Comparison of ENCODE assay signal across 12 cellular contexts in the genomic region with DNA sequence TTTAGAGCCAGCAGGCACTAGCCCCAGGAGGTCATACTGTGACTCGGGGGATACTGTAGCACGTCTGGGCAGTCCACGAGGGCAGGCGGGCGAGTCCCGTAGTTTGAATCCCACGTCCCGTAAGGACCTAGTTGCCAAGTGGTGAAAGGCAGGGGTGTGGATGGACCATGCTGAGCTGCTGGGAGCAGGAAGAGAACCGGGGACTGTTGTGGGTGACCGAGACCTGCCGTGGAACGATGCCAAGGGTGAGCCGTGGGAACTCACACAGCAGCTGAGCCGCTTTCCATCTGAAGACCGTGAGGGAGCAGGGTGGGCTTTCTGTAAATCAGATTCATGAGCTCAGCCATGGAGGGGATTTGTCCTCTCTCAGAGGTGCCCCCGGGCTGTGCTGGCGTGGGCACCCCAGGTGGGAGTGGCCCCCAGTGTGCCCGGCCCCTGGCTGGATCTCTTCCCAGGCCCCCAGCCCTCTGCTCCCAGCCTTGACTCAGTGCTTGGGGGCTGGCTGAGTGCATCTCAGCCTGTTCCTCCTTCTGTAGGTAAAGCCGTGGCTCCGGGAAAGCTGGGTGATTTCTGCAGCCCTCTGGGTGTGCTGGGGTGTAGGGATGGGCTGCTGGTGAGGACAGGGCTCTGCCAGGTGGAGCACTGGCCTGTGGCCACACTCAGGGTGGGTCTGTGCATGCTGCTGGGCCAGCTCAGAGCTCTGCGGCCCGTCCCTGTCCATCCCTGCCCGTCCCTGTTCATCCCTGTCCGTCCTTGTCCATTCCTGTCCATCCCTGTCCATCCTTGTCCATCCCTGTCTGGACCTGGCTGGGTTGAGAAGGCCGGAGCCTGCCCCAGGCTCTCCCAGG. TPM values are rescaled to one million over a fixed set of nuclear protein-coding genes. Genes with fewer than 3 reads are reported as not detected.
DNase-seq lines count a peak whose midpoint lies in the region; ATAC-seq, FAIRE-seq and TF ChIP-seq lines count a peak whose summit lies in the region.
"Had no signal": no experiment of that assay in that cellular context is flagged by ENCODE, and none has a peak within 500 bp of the region (broad histone marks: within the 10 kb centered on the region; RNA-seq: fewer than 3 reads in every experiment).

No MANE protein-coding gene starts in this region.

- H3K4me2 ChIP-seq in astrocyte (ENCODE audit: low read length), result peak overlapping the region; percentile 72

- H3K4me1 ChIP-seq in astrocyte (ENCODE audit: insufficient read depth, low read length) (peaks cover 10% of the 10 kb centered on the region), iPS-15b (ENCODE audit: control insufficient read depth, insufficient read depth, low read length) (no peaks in the 10 kb centered on the region), prostate gland (replicated peaks) (peaks cover 14% of the 10 kb centered on the region)

- H3K36me3 Mint-ChIP-seq in astrocyte (ENCODE audit: low read depth, unreplicated experiment), result peaks cover 19% of the 10 kb centered on the region

- no peak for FAIRE-seq in astrocyte (lab: Jason Lieb, UNC)
- FAIRE-seq: RCC 7860 had no signal

- TF ChIP-seq CTCF in astrocyte (IDR thresholded peaks at IDR 0.05; ENCODE audit: insufficient read depth, low read depth, low read length) (no peak), prostate gland (IDR thresholded peaks at IDR 0.05) (no peak)

- no peaks in the 10 kb centered on the region for H3K27me3 Mint-ChIP-seq in astrocyte (ENCODE audit: low read depth, unreplicated experiment)
- H3K27me3 Mint-ChIP-seq: memory B cell had no signal

- H3K9me3 ChIP-seq in astrocyte (ENCODE audit: insufficient read depth, low read depth, low read length) (no peaks in the 10 kb centered on the region), iPS-15b (ENCODE audit: control insufficient read depth, insufficient read depth, low read length) (no peaks in the 10 kb centered on the region), prostate gland (no peaks in the 10 kb centered on the region)

- H3K36me3 ChIP-seq in astrocyte (ENCODE audit: insufficient read depth, low read length), result no peaks in the 10 kb centered on the region
- peaks cover 4% of the 10 kb centered on the region for H3K36me3 ChIP-seq in iPS-15b (ENCODE audit: control insufficient read depth, insufficient read depth, low read length)
- no peaks in the 10 kb centered on the region for H3K36me3 ChIP-seq in prostate gland

- no peak for ATAC-seq in HG03469 (IDR thresholded peaks at IDR 0.05; ENCODE audit: unreplicated experiment)

- peaks cover 54% of the 10 kb centered on the region for H4K20me1 ChIP-seq in astrocyte (ENCODE audit: insufficient read depth, low read length)

- no peak for TF ChIP-seq POLR2A in prostate gland (IDR thresholded peaks at IDR 0.05)

- H3K79me2 ChIP-seq in astrocyte (ENCODE audit: insufficient read depth, low read length), result peaks cover 6% of the 10 kb centered on the region

- intact Hi-C loops in prostate gland (cut with DNase I), result no loop called here

- no peaks in the 10 kb centered on the region for H3K4me1 Mint-ChIP-seq in astrocyte (ENCODE audit: low read depth, unreplicated experiment)

- no peak overlapping the region for H2AFZ ChIP-seq in astrocyte (ENCODE audit: low read depth, low read length)

- H3K9me3 Mint-ChIP-seq in astrocyte (ENCODE audit: unreplicated experiment), result peaks cover 5% of the 10 kb centered on the region
- H3K9me3 Mint-ChIP-seq: memory B cell had no signal

- no peak overlapping the region for H3K27ac ChIP-seq in astrocyte (ENCODE audit: low read depth, low read length)
- H3K27ac ChIP-seq in prostate gland, result peak overlapping the region; percentile 42 to 51

- DNase-seq in ELF-1 (ENCODE audit: low read depth, low spot score), result peak; percentile 12
- DNase-seq in astrocyte (ENCODE audit: low read depth), result no peak
- DNase-seq in prostate gland (ENCODE audit: low spot score), result no peak
- DNase-seq in H4 (ENCODE audit: low spot score), result no peak
- no peak for DNase-seq in NCI-H2196 treated with DMSO at 0.1 percent for 48 hours (lab: John Stamatoyannopoulos, UW; ENCODE audit: unreplicated experiment)
- no peak for DNase-seq in NCI-H2107 treated with DMSO at 0.1 percent for 48 hours (lab: John Stamatoyannopoulos, UW; ENCODE audit: unreplicated experiment)
- DNase-seq: activated T-cell treated with anti-CD3 and anti-CD28 coated beads for 4 hours, NCI-H1930 had no signal

- no peak overlapping the region for H3K27ac Mint-ChIP-seq in astrocyte (ENCODE audit: unreplicated experiment)
- H3K27ac Mint-ChIP-seq: memory B cell had no signal

- H3K4me3 ChIP-seq in astrocyte (ENCODE audit: insufficient read depth, low read depth, low read length), result no peak overlapping the region
- no peak overlapping the region for H3K4me3 ChIP-seq in iPS-15b (ENCODE audit: low read depth, low read length)
- no peak overlapping the region for H3K4me3 ChIP-seq in prostate gland

- 71% methylated on average over 25 of the region's 25 CpGs for WGBS in prostate gland

- H3K9ac ChIP-seq in astrocyte (ENCODE audit: low read length), result no peak overlapping the region
- H3K9ac ChIP-seq in iPS-15b (ENCODE audit: low read depth, low read length), result peak overlapping the region; percentile 47

- H3K4me3 Mint-ChIP-seq in astrocyte (ENCODE audit: unreplicated experiment), result no peak overlapping the region
- H3K4me3 Mint-ChIP-seq: memory B cell had no signal

- no peaks in the 10 kb centered on the region for H3K27me3 ChIP-seq in astrocyte (ENCODE audit: insufficient read depth, low read length)
- H3K27me3 ChIP-seq in iPS-15b (ENCODE audit: control insufficient read depth, insufficient read depth, low read length), result no peaks in the 10 kb centered on the region
- no peaks in the 10 kb centered on the region for H3K27me3 ChIP-seq in prostate gland (replicated peaks; ENCODE audit: insufficient read depth)

RNA-seq across cellular contexts. Expression of a gene that starts 13.6 kb away (rescaled TPM):
- total RNA-seq in astrocyte (23.6 and 25.5 TPM in 2 replicates), prostate gland (10 to 100 TPM; 30.7 to 39.7 TPM)
- total RNA-seq in H4 (2014; rRNA removed; shearing (Covaris generic)), result 24.9 and 32.5 TPM in 2 replicates

RNA-seq across cellular contexts. Expression of a gene that starts 30.1 kb away (rescaled TPM):
- total RNA-seq in astrocyte (0.89 and 1.7 TPM in 2 replicates), prostate gland (1 to 10 TPM in 1 of 2 donors, under 1 TPM in 1; 0.50 to 8.3 TPM)
- 0.06 and 0.45 TPM in 2 replicates for total RNA-seq in H4 (2014; rRNA removed; shearing (Covaris generic))

RNA-seq across cellular contexts. Expression of a gene that starts 31.6 kb away (rescaled TPM):
- total RNA-seq in astrocyte (26.3 and 26.7 TPM in 2 replicates), prostate gland (100 to 1,000 TPM in 1 of 2 donors, 10 to 100 TPM in 1; 84.9 to 263 TPM)
- 86.2 and 88.7 TPM in 2 replicates for total RNA-seq in H4 (2014; rRNA removed; shearing (Covaris generic))

RNA-seq across cellular contexts. Expression of a gene that starts 32.0 kb away (rescaled TPM):
- total RNA-seq in astrocyte (6.2 and 6.6 TPM in 2 replicates), prostate gland (10 to 100 TPM; 22.2 to 24.1 TPM)
- total RNA-seq in H4 (2014; rRNA removed; shearing (Covaris generic)), result 7.3 and 11.3 TPM in 2 replicates

RNA-seq across cellular contexts. Expression of a gene that starts 40.4 kb away (rescaled TPM):
- 40.5 and 41.3 TPM in 2 replicates for total RNA-seq in astrocyte
- 10 to 100 TPM; 41.8 to 93.9 TPM for total RNA-seq in prostate gland
- total RNA-seq in H4 (2014; rRNA removed; shearing (Covaris generic)), result 15.1 and 21.6 TPM in 2 replicates
